ENCODE assay signal across 8 cellular contexts in genomic region chr17:1829579-1830257, GRCh38. TPM values are rescaled to one million over a fixed set of nuclear protein-coding genes. Genes with fewer than 3 reads are reported as not detected.
DNase-seq lines count a peak whose midpoint lies in the region; ATAC-seq and TF ChIP-seq lines count a peak whose summit lies in the region.

RPA1 (plus strand) TSS chr17:1830005; CDS start chr17:1830094, 89 bp downstream.
SMYD4 (minus strand) TSS chr17:1829902; CDS start chr17:1827994, 1,908 bp downstream.

- H3K4me1 ChIP-seq in NT2/D1 (ENCODE audit: insufficient read depth, insufficient read length): no peaks in the 10 kb centered on the region

- peak within 1 kb of the TSS; percentile 62 for H3K4me3 ChIP-seq in NT2/D1 (ENCODE audit: insufficient read length, low read depth)

- H3K9me3 Mint-ChIP-seq in endothelial cell (ENCODE audit: unreplicated experiment) (no peaks in the 10 kb centered on the region), mesothelial cell of epicardium (no peaks in the 10 kb centered on the region)

- peaks cover 39% of the 10 kb centered on the region for H3K36me3 ChIP-seq in NT2/D1 (ENCODE audit: insufficient read depth, insufficient read length, low read length)

- peak within 1 kb of the TSS; percentile 86 for H3K27ac Mint-ChIP-seq in endothelial cell (ENCODE audit: unreplicated experiment)
- H3K27ac Mint-ChIP-seq in mesothelial cell of epicardium: peak within 1 kb of the TSS; percentile 94

- H3K9ac ChIP-seq in NT2/D1 (ENCODE audit: insufficient read length, low read depth): peak within 1 kb of the TSS; percentile 93

- peaks cover 26% of the 10 kb centered on the region for H3K4me1 Mint-ChIP-seq in endothelial cell (ENCODE audit: unreplicated experiment)
- peaks cover 23% of the 10 kb centered on the region for H3K4me1 Mint-ChIP-seq in mesothelial cell of epicardium

- peak; percentile 76 for ATAC-seq in GM19455 (IDR thresholded peaks at IDR 0.05; ENCODE audit: unreplicated experiment)

- TF ChIP-seq CTCF in endothelial cell (IDR thresholded peaks at IDR 0.05; ENCODE audit: unreplicated experiment): no peak
- no peak for TF ChIP-seq CTCF in mesothelial cell of epicardium (IDR thresholded peaks at IDR 0.05; ENCODE audit: unreplicated experiment)

- H3K36me3 Mint-ChIP-seq in endothelial cell (ENCODE audit: low read depth, unreplicated experiment) (peaks cover 13% of the 10 kb centered on the region), mesothelial cell of epicardium (peaks cover 13% of the 10 kb centered on the region)

- no peaks in the 10 kb centered on the region for H3K27me3 ChIP-seq in NT2/D1 (ENCODE audit: insufficient read depth, insufficient read length)

- peak within 1 kb of the TSS; percentile 100 for H3K4me3 Mint-ChIP-seq in endothelial cell (ENCODE audit: unreplicated experiment)
- H3K4me3 Mint-ChIP-seq in mesothelial cell of epicardium: peak within 1 kb of the TSS; percentile 86

- H3K27me3 Mint-ChIP-seq in endothelial cell (ENCODE audit: unreplicated experiment) (peaks cover 11% of the 10 kb centered on the region), mesothelial cell of epicardium (ENCODE audit: low read depth) (no peaks in the 10 kb centered on the region)

- H3K9me3 ChIP-seq in NT2/D1 (ENCODE audit: insufficient read depth, low read length): no peaks in the 10 kb centered on the region

- peak; percentile 39 for DNase-seq in CMK (ENCODE audit: low read depth)
- DNase-seq in HK-2 (ENCODE audit: unreplicated experiment): peak; percentile 89
- DNase-seq in NT2/D1 (ENCODE audit: low read depth, low spot score): peak; percentile 57
- DNase-seq in activated CD8-positive, alpha-beta memory T cell treated with anti-CD3 and anti-CD28 coated beads, Interleukin-2, amount 50 U/mL, for 1 hour (ENCODE audit: extremely low read depth): peak; percentile 49
- peak; percentile 87 for DNase-seq in endothelial cell (ENCODE audit: low spot score)
- peak; percentile 86 to 91 for DNase-seq in mesothelial cell of epicardium (ENCODE audit: low spot score in 2 of 2, unreplicated experiment in 2 of 2)
- DNase-seq in stimulated activated CD8-positive, alpha-beta memory T cell treated with anti-CD3 and anti-CD28 coated beads, Interleukin-15, amount 100 ng/mL, for 24 hours (ENCODE audit: low read depth): peak; percentile 76

RNA-seq across cellular contexts. Expression of gene RPA1, which starts in this region (rescaled TPM):
- total RNA-seq in endothelial cell (ENCODE audit: unreplicated experiment): 105 TPM
- total RNA-seq in mesothelial cell of epicardium: 91.2 to 98.0 TPM (median 94.2 TPM) in 3 replicates

RNA-seq across cellular contexts. Expression of gene SMYD4, which starts in this region (rescaled TPM):
- total RNA-seq in endothelial cell (ENCODE audit: unreplicated experiment): 19.3 TPM
- total RNA-seq in mesothelial cell of epicardium: 21.9 to 24.9 TPM (median 24.5 TPM) in 3 replicates

Comparison
In these comparisons a context has a peak if more than half of its experiments do, and no peak if none do; other contexts are left out.
1. Peak in every context shown above with its lines: DNase-seq, ATAC-seq and H3K4me3 ChIP-seq.
2. DNase-seq: peak in every context shown above with its lines; median percentile 89 in HK-2; 88 in mesothelial cell of epicardium; 87 in endothelial cell; 76 in stimulated activated CD8-positive, alpha-beta memory T cell treated with anti-CD3 and anti-CD28 coated beads, Interleukin-15, amount 100 ng/mL, for 24 hours; 57 in NT2/D1; 49 in activated CD8-positive, alpha-beta memory T cell treated with anti-CD3 and anti-CD28 coated beads, Interleukin-2, amount 50 U/mL, for 1 hour; 39 in CMK.